In genomic region chrX:9765072-9765736, GRCh38 we compare ENCODE assay signal across 18 cellular contexts. TPM values are rescaled to one million over a fixed set of nuclear protein-coding genes. Genes with fewer than 3 reads are reported as not detected.
DNase-seq lines count a peak whose midpoint lies in the region; ATAC-seq and TF ChIP-seq lines count a peak whose summit lies in the region.
"Had no signal": no experiment of that assay in that cellular context is flagged by ENCODE, and none has a peak within 500 bp of the region (broad histone marks: within the 10 kb centered on the region; RNA-seq: fewer than 3 reads in every experiment).

No MANE protein-coding gene starts in this region.

- DNase-seq in GM23338 (ENCODE audit: low spot score), result peak; percentile 50
- peak; percentile 60 for DNase-seq in ecto neural progenitor cell (ENCODE audit: low spot score)
- DNase-seq in omental fat pad (ENCODE audit: low spot score), result no peak
- no peak for DNase-seq in DMS 273 (lab: John Stamatoyannopoulos, UW; ENCODE audit: unreplicated experiment)
- DNase-seq in SHP77 (lab: John Stamatoyannopoulos, UW), result no peak
- no peak for DNase-seq in activated CD4-positive, alpha-beta T cell treated with anti-CD3 and anti-CD28 coated beads, Interleukin-2, amount 10 ng/mL, durations not matched to agents 24 days and 14 days
- no peak for DNase-seq in BE2C
- DNase-seq: activated CD4-positive, alpha-beta T cell treated with anti-CD3 and anti-CD28 coated beads, Interleukin-2, amount 10 ng/mL, durations not matched to agents 7 days and 5 days; activated naive CD4-positive, alpha-beta T cell treated with anti-CD3 and anti-CD28 coated beads, Interleukin-2, amount 50 U/mL, for 16 hours; NCI-H1417 treated with DMSO at 0.1 percent for 48 hours; NCI-H82; right cardiac atrium had no signal

- H3K36me3 Mint-ChIP-seq in GM23338 (ENCODE audit: low read depth), result no peaks in the 10 kb centered on the region; the same call in 2 of the 3 replicates
- H3K36me3 Mint-ChIP-seq in activated CD4-positive, alpha-beta T cell treated with anti-CD3 and anti-CD28 coated beads, Interleukin-2, amount 10 ng/mL, durations not matched to agents 24 days and 14 days (ENCODE audit: low read depth), result no peaks in the 10 kb centered on the region
- H3K36me3 Mint-ChIP-seq: CD14-positive monocyte had no signal

- H3K9ac ChIP-seq in iPS-18a (ENCODE audit: low read length), result peak overlapping the region; percentile 48

- H3K27ac Mint-ChIP-seq in GM23338, result no peak overlapping the region
- no peak overlapping the region for H3K27ac Mint-ChIP-seq in activated CD4-positive, alpha-beta T cell treated with anti-CD3 and anti-CD28 coated beads, Interleukin-2, amount 10 ng/mL, durations not matched to agents 24 days and 14 days
- H3K27ac Mint-ChIP-seq: activated CD4-positive, alpha-beta T cell treated with anti-CD3 and anti-CD28 coated beads, Interleukin-2, amount 10 ng/mL, durations not matched to agents 7 days and 5 days; CD14-positive monocyte; stimulated activated naive CD8-positive, alpha-beta T cell treated with anti-CD3 and anti-CD28 coated beads, Interleukin-15, Interleukin-2, amounts not matched to agents 100 ng/mL and 50 ng/mL, for 24 hours had no signal

- H3K4me1 Mint-ChIP-seq in GM23338, result peaks cover 9% of the 10 kb centered on the region
- peaks cover 2% of the 10 kb centered on the region for H3K4me1 Mint-ChIP-seq in activated CD4-positive, alpha-beta T cell treated with anti-CD3 and anti-CD28 coated beads, Interleukin-2, amount 10 ng/mL, durations not matched to agents 24 days and 14 days
- H3K4me1 Mint-ChIP-seq: CD14-positive monocyte had no signal

- peak overlapping the region; percentile 57 for H3K4me3 ChIP-seq in GM23338
- H3K4me3 ChIP-seq in iPS-18a (ENCODE audit: low read length), result peak overlapping the region; percentile 49
- H3K4me3 ChIP-seq in BE2C (ENCODE audit: low read depth, low read length), result no peak overlapping the region

- H3K27me3 ChIP-seq in GM23338 (ENCODE audit: insufficient read depth) (no peaks in the 10 kb centered on the region), iPS-18a (ENCODE audit: control insufficient read depth, insufficient read depth, low read length) (no peaks in the 10 kb centered on the region), BE2C (no peaks in the 10 kb centered on the region)

- peak overlapping the region; percentile 77 for H3K4me3 Mint-ChIP-seq in GM23338
- no peak overlapping the region for H3K4me3 Mint-ChIP-seq in activated CD4-positive, alpha-beta T cell treated with anti-CD3 and anti-CD28 coated beads, Interleukin-2, amount 10 ng/mL, durations not matched to agents 24 days and 14 days
- H3K4me3 Mint-ChIP-seq: activated CD4-positive, alpha-beta T cell treated with anti-CD3 and anti-CD28 coated beads, Interleukin-2, amount 10 ng/mL, durations not matched to agents 7 days and 5 days; stimulated activated naive CD8-positive, alpha-beta T cell treated with anti-CD3 and anti-CD28 coated beads, Interleukin-15, Interleukin-2, amounts not matched to agents 100 ng/mL and 50 ng/mL, for 24 hours had no signal

- H3K9me2 ChIP-seq in GM23338 (ENCODE audit: insufficient read depth), result no peaks in the 10 kb centered on the region

- no peaks in the 10 kb centered on the region for H3F3A ChIP-seq in GM23338 (replicated peaks; ENCODE audit: low read depth)

- H3K4me1 ChIP-seq in GM23338 (ENCODE audit: insufficient read depth), result no peaks in the 10 kb centered on the region
- peaks cover 4% of the 10 kb centered on the region for H3K4me1 ChIP-seq in iPS-18a (ENCODE audit: control insufficient read depth, low read depth, low read length)
- no peaks in the 10 kb centered on the region for H3K4me1 ChIP-seq in BE2C

- H2AFZ ChIP-seq in GM23338, result peak overlapping the region; percentile 74; the same call in 1 of the 2 replicates

- H3K9me3 Mint-ChIP-seq in GM23338, result no peaks in the 10 kb centered on the region; the same call in 2 of the 3 replicates
- no peaks in the 10 kb centered on the region for H3K9me3 Mint-ChIP-seq in activated CD4-positive, alpha-beta T cell treated with anti-CD3 and anti-CD28 coated beads, Interleukin-2, amount 10 ng/mL, durations not matched to agents 24 days and 14 days
- H3K9me3 Mint-ChIP-seq: activated CD4-positive, alpha-beta T cell treated with anti-CD3 and anti-CD28 coated beads, Interleukin-2, amount 10 ng/mL, durations not matched to agents 7 days and 5 days; stimulated activated naive CD8-positive, alpha-beta T cell treated with anti-CD3 and anti-CD28 coated beads, Interleukin-15, Interleukin-2, amounts not matched to agents 100 ng/mL and 50 ng/mL, for 24 hours had no signal

- no peaks in the 10 kb centered on the region for H3K9me3 ChIP-seq in iPS-18a (ENCODE audit: control insufficient read depth, low read depth, low read length)
- no peaks in the 10 kb centered on the region for H3K9me3 ChIP-seq in BE2C

- ATAC-seq in GM23338 (peak; percentile 85), omental fat pad (ENCODE audit: low FRiP score) (peak; percentile 25)
- ATAC-seq: Panc1 had no signal

- intact Hi-C loops in activated CD4-positive, alpha-beta T cell treated with anti-CD3 and anti-CD28 coated beads, Interleukin-2, amount 10 ng/mL, durations not matched to agents 24 days and 14 days (cut with micrococcal nuclease), result no loop called here

- H3K27me3 Mint-ChIP-seq in GM23338 (ENCODE audit: insufficient read depth, low read depth, poor library complexity), result peaks cover 2% of the 10 kb centered on the region
- H3K27me3 Mint-ChIP-seq in activated CD4-positive, alpha-beta T cell treated with anti-CD3 and anti-CD28 coated beads, Interleukin-2, amount 10 ng/mL, durations not matched to agents 24 days and 14 days, result peaks cover 16% of the 10 kb centered on the region

- H3K4me2 ChIP-seq in GM23338, result peak overlapping the region; percentile 71

- no peaks in the 10 kb centered on the region for H4K20me1 ChIP-seq in GM23338 (replicated peaks; ENCODE audit: insufficient read depth)

- H3K36me3 ChIP-seq in GM23338 (ENCODE audit: insufficient read depth), result no peaks in the 10 kb centered on the region
- no peaks in the 10 kb centered on the region for H3K36me3 ChIP-seq in iPS-18a (ENCODE audit: control insufficient read depth, low read depth, low read length)
- no peaks in the 10 kb centered on the region for H3K36me3 ChIP-seq in BE2C

- H3K27ac ChIP-seq in GM23338 (ENCODE audit: low read depth) (no peak overlapping the region), iPS-18a (ENCODE audit: low read length) (no peak overlapping the region)
- H3K27ac ChIP-seq: dorsolateral prefrontal cortex had no signal

- 0 out of 2 replicates have a peak, but pooled peaks cover 5% of the 10 kb centered on the region for H3K79me2 ChIP-seq in GM23338 (replicated peaks; ENCODE audit: insufficient read depth)

- TF ChIP-seq CTCF in GM23338 (conservative IDR thresholded peaks at IDR 0.05; ENCODE audit: low read depth in 2 of 2) (no peak), omental fat pad (IDR thresholded peaks at IDR 0.05) (no peak), BE2C (IDR thresholded peaks at IDR 0.05; ENCODE audit: low read depth, low read length) (no peak)

TF ChIP-seq in GM23338, 12 proteins besides CTCF, POLR2A, EP300 and RAD21 (continues in another document):
- TF ChIP-seq EZH2 (IDR thresholded peaks at IDR 0.05; ENCODE audit: low read depth, unreplicated experiment), result no peak
- no peak for TF ChIP-seq POLR2AphosphoS5 (IDR thresholded peaks at IDR 0.05; ENCODE audit: low read depth)
- TF ChIP-seq ETS1 (IDR thresholded peaks at IDR 0.05), result no peak

RNA-seq across cellular contexts. Expression of gene GPR143, which starts 0.4 kb away (rescaled TPM):
- 13.0 and 17.2 TPM in 2 replicates for total RNA-seq in GM23338 (2014; rRNA removed; shearing (Covaris generic))
- polyA plus RNA-seq in GM23338 (2016; fragmentation: Nextera tagmentation; extraction: Ambion mirVana), result 7.4 and 9.4 TPM in 2 replicates
- total RNA-seq in omental fat pad, result 1 to 10 TPM in 3 of 4 donors, not detected in 1; 1.1 to 1.6 (median 1.2) TPM
- total RNA-seq in activated CD4-positive, alpha-beta T cell treated with anti-CD3 and anti-CD28 coated beads, Interleukin-2, amount 10 ng/mL, durations not matched to agents 24 days and 14 days, result not detected in 2 replicates
- not detected for polyA plus RNA-seq in BE2C (2012; ENCODE audit: insufficient read depth, insufficient read length, low read depth)
- total RNA-seq: activated CD4-positive, alpha-beta T cell treated with anti-CD3 and anti-CD28 coated beads, Interleukin-2, amount 10 ng/mL, durations not matched to agents 7 days and 5 days; HT-29 had no signal
- polyA plus RNA-seq: CD14-positive monocyte had no signal

RNA-seq across cellular contexts. Expression of gene SHROOM2, which starts 21.0 kb away (rescaled TPM):
- total RNA-seq in GM23338 (2014; rRNA removed; shearing (Covaris generic)), result 15.8 and 16.8 TPM in 2 replicates
- polyA plus RNA-seq in GM23338 (2016; fragmentation: Nextera tagmentation; extraction: Ambion mirVana), result 3.2 and 3.5 TPM in 2 replicates
- 1 to 10 TPM in 3 of 4 donors, under 1 TPM in 1; 0.88 to 2.4 (median 2.1) TPM for total RNA-seq in omental fat pad
- total RNA-seq in activated CD4-positive, alpha-beta T cell treated with anti-CD3 and anti-CD28 coated beads, Interleukin-2, amount 10 ng/mL, durations not matched to agents 24 days and 14 days, result not detected in 2 replicates
- not detected for polyA plus RNA-seq in BE2C (2012; ENCODE audit: insufficient read depth, insufficient read length, low read depth)
- total RNA-seq: activated CD4-positive, alpha-beta T cell treated with anti-CD3 and anti-CD28 coated beads, Interleukin-2, amount 10 ng/mL, durations not matched to agents 7 days and 5 days; HT-29 had no signal
- polyA plus RNA-seq: CD14-positive monocyte had no signal

Comparison
In these comparisons a context has a peak if more than half of its experiments do, and no peak if none do; other contexts are left out.
1. DNase-seq: peak in GM23338 (single experiment) and ecto neural progenitor cell (single experiment); none in omental fat pad (single experiment), DMS 273 (single experiment), SHP77 (0 of 2), activated CD4-positive, alpha-beta T cell treated with anti-CD3 and anti-CD28 coated beads, Interleukin-2, amount 10 ng/mL, durations not matched to agents 24 days and 14 days (single experiment) and BE2C (single experiment).